21 cellular contexts compared by ENCODE assay signal in the genomic region with DNA sequence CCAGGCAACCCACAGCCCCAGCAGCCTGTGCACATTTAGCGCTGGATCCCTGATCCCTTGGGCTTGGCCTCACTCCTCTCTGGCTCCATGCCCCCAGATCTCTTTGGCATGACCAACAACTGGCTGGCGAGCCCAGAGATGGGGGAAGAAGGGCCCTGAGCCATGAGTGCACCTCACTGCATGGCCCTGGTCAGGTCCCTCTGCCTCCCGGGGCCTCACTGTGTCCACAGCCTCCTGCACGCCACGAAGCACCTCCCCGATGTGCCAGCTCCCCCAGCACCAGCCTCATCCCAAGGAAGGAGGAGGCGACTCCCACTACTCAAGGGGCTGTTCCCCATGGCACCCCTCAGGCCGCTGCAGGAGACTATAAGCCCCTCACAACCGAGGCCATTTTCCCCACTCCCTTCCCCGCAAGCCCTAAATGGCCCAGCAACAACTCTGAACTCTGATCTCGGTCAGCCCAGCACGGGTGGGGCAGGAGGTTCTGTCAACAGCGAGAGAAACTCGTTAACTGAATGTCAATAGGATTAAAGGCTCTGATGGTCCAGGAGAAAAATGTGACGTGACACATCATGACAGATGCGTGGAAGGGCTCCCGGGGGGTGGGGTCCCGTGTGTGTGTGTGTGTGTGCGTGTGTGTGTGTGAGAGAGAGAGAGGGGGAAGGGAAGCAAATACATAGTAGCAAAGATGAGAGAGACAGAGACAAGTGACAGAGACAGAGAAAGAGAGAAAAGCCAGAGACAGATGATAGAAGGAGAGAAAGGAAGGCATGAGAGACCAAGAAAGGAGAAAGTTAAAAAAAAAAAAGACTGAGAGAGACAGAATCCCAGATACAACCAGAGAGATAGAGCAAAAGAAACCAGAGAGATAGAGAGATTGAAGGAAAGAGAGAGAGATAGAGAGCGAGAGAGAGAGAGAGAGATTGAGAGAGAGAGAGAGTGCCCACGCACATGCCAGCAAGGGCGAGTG. TPM values are rescaled to one million over a fixed set of nuclear protein-coding genes. Genes with fewer than 3 reads are reported as not detected.
A peak's percentile ranks its signal among the peaks of the same experiment; 100 is the strongest.
DNase-seq lines count a peak whose midpoint lies in the region; ATAC-seq, FAIRE-seq and TF ChIP-seq lines count a peak whose summit lies in the region.
"Had no signal": no experiment of that assay in that cellular context is flagged by ENCODE, and none has a peak within 500 bp of the region (broad histone marks: within the 10 kb centered on the region; RNA-seq: fewer than 3 reads in every experiment).

No MANE protein-coding gene starts in this region.

- no peaks in the 10 kb centered on the region for H4K20me1 ChIP-seq in astrocyte (ENCODE audit: insufficient read depth, low read length)

- H3K27me3 Mint-ChIP-seq in MCF 10A (ENCODE audit: insufficient read depth, unreplicated experiment): peaks cover 11% of the 10 kb centered on the region
- peaks cover 45% of the 10 kb centered on the region for H3K27me3 Mint-ChIP-seq in astrocyte (ENCODE audit: low read depth, unreplicated experiment)
- peaks cover 6% of the 10 kb centered on the region for H3K27me3 Mint-ChIP-seq in activated CD4-positive, alpha-beta T cell treated with anti-CD3 and anti-CD28 coated beads, Interleukin-2, amount 10 ng/mL, durations not matched to agents 24 days and 14 days
- H3K27me3 Mint-ChIP-seq: activated CD4-positive, alpha-beta T cell treated with anti-CD3 and anti-CD28 coated beads, Interleukin-2, amount 10 ng/mL, durations not matched to agents 7 days and 5 days had no signal

- no peaks in the 10 kb centered on the region for H3K79me2 ChIP-seq in astrocyte (ENCODE audit: insufficient read depth, low read length)

- H3K36me3 ChIP-seq in breast epithelium (no peaks in the 10 kb centered on the region), astrocyte (ENCODE audit: insufficient read depth, low read length) (no peaks in the 10 kb centered on the region)
- H3K36me3 ChIP-seq: brain microvascular endothelial cell, pancreas, SJCRH30, thyroid gland had no signal

- no peak overlapping the region for H3K27ac Mint-ChIP-seq in MCF 10A (ENCODE audit: low read depth, unreplicated experiment)
- H3K27ac Mint-ChIP-seq in astrocyte (ENCODE audit: unreplicated experiment): no peak overlapping the region
- no peak overlapping the region for H3K27ac Mint-ChIP-seq in activated CD4-positive, alpha-beta T cell treated with anti-CD3 and anti-CD28 coated beads, Interleukin-2, amount 10 ng/mL, durations not matched to agents 24 days and 14 days
- H3K27ac Mint-ChIP-seq: activated CD4-positive, alpha-beta T cell treated with anti-CD3 and anti-CD28 coated beads, Interleukin-2, amount 10 ng/mL, durations not matched to agents 7 days and 5 days; activated naive CD4-positive, alpha-beta T cell treated with anti-CD3 and anti-CD28 coated beads, Interleukin-2, amount 10 ng/mL, durations not matched to agents 7 days and 5 days; stimulated activated effector memory CD8-positive, alpha-beta T cell treated with anti-CD3 and anti-CD28 coated beads, Interleukin-12 subunit alpha, Interleukin-12 subunit beta, amount 100 ng/mL, for 72 hours had no signal

- intact Hi-C loops in breast epithelium (cut with DNase I; ENCODE audit: low total_unique reads): no loop called here
- intact Hi-C loops in MCF 10A (cut with micrococcal nuclease): no loop called here
- intact Hi-C loops in activated CD4-positive, alpha-beta T cell treated with anti-CD3 and anti-CD28 coated beads, Interleukin-2, amount 10 ng/mL, durations not matched to agents 24 days and 14 days (cut with micrococcal nuclease): no loop called here

- peak overlapping the region; percentile 16 for H3K4me2 ChIP-seq in astrocyte (ENCODE audit: low read length)

- H3K4me3 Mint-ChIP-seq in MCF 10A (ENCODE audit: unreplicated experiment) (no peak overlapping the region), astrocyte (ENCODE audit: unreplicated experiment) (no peak overlapping the region)
- no peak overlapping the region for H3K4me3 Mint-ChIP-seq in activated CD4-positive, alpha-beta T cell treated with anti-CD3 and anti-CD28 coated beads, Interleukin-2, amount 10 ng/mL, durations not matched to agents 24 days and 14 days
- H3K4me3 Mint-ChIP-seq: activated CD4-positive, alpha-beta T cell treated with anti-CD3 and anti-CD28 coated beads, Interleukin-2, amount 10 ng/mL, durations not matched to agents 7 days and 5 days; activated naive CD4-positive, alpha-beta T cell treated with anti-CD3 and anti-CD28 coated beads, Interleukin-2, amount 10 ng/mL, durations not matched to agents 7 days and 5 days; stimulated activated effector memory CD8-positive, alpha-beta T cell treated with anti-CD3 and anti-CD28 coated beads, Interleukin-12 subunit alpha, Interleukin-12 subunit beta, amount 100 ng/mL, for 72 hours had no signal

- H3K4me3 ChIP-seq in breast epithelium: no peak overlapping the region
- no peak overlapping the region for H3K4me3 ChIP-seq in astrocyte (ENCODE audit: insufficient read depth, low read depth, low read length)
- H3K4me3 ChIP-seq: pancreas, SJCRH30, thyroid gland had no signal

- H3K9me3 Mint-ChIP-seq in MCF 10A (ENCODE audit: unreplicated experiment) (no peaks in the 10 kb centered on the region), astrocyte (ENCODE audit: unreplicated experiment) (peaks cover 6% of the 10 kb centered on the region)
- H3K9me3 Mint-ChIP-seq in activated CD4-positive, alpha-beta T cell treated with anti-CD3 and anti-CD28 coated beads, Interleukin-2, amount 10 ng/mL, durations not matched to agents 24 days and 14 days: no peaks in the 10 kb centered on the region
- H3K9me3 Mint-ChIP-seq: activated CD4-positive, alpha-beta T cell treated with anti-CD3 and anti-CD28 coated beads, Interleukin-2, amount 10 ng/mL, durations not matched to agents 7 days and 5 days; activated naive CD4-positive, alpha-beta T cell treated with anti-CD3 and anti-CD28 coated beads, Interleukin-2, amount 10 ng/mL, durations not matched to agents 7 days and 5 days; stimulated activated effector memory CD8-positive, alpha-beta T cell treated with anti-CD3 and anti-CD28 coated beads, Interleukin-12 subunit alpha, Interleukin-12 subunit beta, amount 100 ng/mL, for 72 hours had no signal

- POLR2A ChIA-PET in MCF 10A (lab: Yijun Ruan, JAX): interaction anchor here (0.7 kb wide), 1 partner anchor 166 kb away, joined by 5 read pairs; no protein-coding TSS in a partner anchor

- H3K4me1 Mint-ChIP-seq in MCF 10A (ENCODE audit: insufficient read depth, unreplicated experiment) (peaks cover 21% of the 10 kb centered on the region), astrocyte (ENCODE audit: low read depth, unreplicated experiment) (peaks cover 3% of the 10 kb centered on the region)
- no peaks in the 10 kb centered on the region for H3K4me1 Mint-ChIP-seq in activated CD4-positive, alpha-beta T cell treated with anti-CD3 and anti-CD28 coated beads, Interleukin-2, amount 10 ng/mL, durations not matched to agents 24 days and 14 days
- H3K4me1 Mint-ChIP-seq: activated CD4-positive, alpha-beta T cell treated with anti-CD3 and anti-CD28 coated beads, Interleukin-2, amount 10 ng/mL, durations not matched to agents 7 days and 5 days; activated naive CD4-positive, alpha-beta T cell treated with anti-CD3 and anti-CD28 coated beads, Interleukin-2, amount 10 ng/mL, durations not matched to agents 7 days and 5 days had no signal

- H3K9me3 ChIP-seq in breast epithelium: no peaks in the 10 kb centered on the region
- H3K9me3 ChIP-seq in astrocyte (ENCODE audit: insufficient read depth, low read depth, low read length): peaks cover 4% of the 10 kb centered on the region
- H3K9me3 ChIP-seq: pancreas, SJCRH30, thyroid gland had no signal

- CTCF ChIA-PET in MCF 10A (lab: Yijun Ruan, JAX): interaction anchor here (0.7 kb wide), 1 partner anchor 19 kb away, joined by 3 read pairs; no protein-coding TSS in a partner anchor

- no peak overlapping the region for H3K9ac ChIP-seq in astrocyte (ENCODE audit: low read length)

- BruUV-seq in MCF 10A (replicated peaks; lab: Mats Ljungman, UMichigan): no TSS peak

- ATAC-seq in HG03460 (IDR thresholded peaks at IDR 0.05; ENCODE audit: unreplicated experiment): no peak
- ATAC-seq in SK-N-SH treated with all-trans-retinoic acid at 6 μM for 48 hours: no peak

- no peaks in the 10 kb centered on the region for H3K4me1 ChIP-seq in breast epithelium
- peaks cover 7% of the 10 kb centered on the region for H3K4me1 ChIP-seq in astrocyte (ENCODE audit: insufficient read depth, low read length)
- H3K4me1 ChIP-seq: pancreas, SJCRH30, thyroid gland had no signal

- no peak for TF ChIP-seq CTCF in breast epithelium (IDR thresholded peaks at IDR 0.05)
- TF ChIP-seq CTCF in MCF 10A (IDR thresholded peaks at IDR 0.05; ENCODE audit: unreplicated experiment): no peak
- TF ChIP-seq CTCF in astrocyte (IDR thresholded peaks at IDR 0.05; ENCODE audit: insufficient read depth, low read depth, low read length): no peak

- no peaks in the 10 kb centered on the region for H3K27me3 ChIP-seq in breast epithelium
- H3K27me3 ChIP-seq in astrocyte (ENCODE audit: insufficient read depth, low read length): peaks cover 19% of the 10 kb centered on the region
- H3K27me3 ChIP-seq: pancreas, SJCRH30, thyroid gland had no signal

- DNase-seq in breast epithelium (ENCODE audit: low spot score in 2 of 2): no peak
- DNase-seq in MCF 10A (ENCODE audit: unreplicated experiment): no peak
- no peak for DNase-seq in astrocyte (ENCODE audit: low read depth)
- peak; percentile 33 for DNase-seq in myocyte (ENCODE audit: low read depth)
- no peak for DNase-seq in activated CD4-positive, alpha-beta T cell treated with anti-CD3 and anti-CD28 coated beads, Interleukin-2, amount 10 ng/mL, durations not matched to agents 24 days and 14 days
- DNase-seq in RKO (ENCODE audit: low spot score): no peak
- DNase-seq: activated CD4-positive, alpha-beta T cell treated with anti-CD3 and anti-CD28 coated beads, Interleukin-2, amount 10 ng/mL, durations not matched to agents 7 days and 5 days; activated naive CD4-positive, alpha-beta T cell treated with anti-CD3 and anti-CD28 coated beads, Interleukin-2, amount 10 ng/mL, durations not matched to agents 7 days and 5 days; activated T-cell treated with anti-CD3 and anti-CD28 coated beads for 4 hours; brain microvascular endothelial cell; C1 segment of cervical spinal cord; HCEC 1CT; SJCRH30 had no signal

- H3K27ac ChIP-seq in breast epithelium (peak overlapping the region; percentile 77 to 80), astrocyte (ENCODE audit: low read depth, low read length) (no peak overlapping the region)
- H3K27ac ChIP-seq: brain microvascular endothelial cell, pancreas, SJCRH30, thyroid gland had no signal

- H3K36me3 Mint-ChIP-seq in MCF 10A (ENCODE audit: insufficient read depth, unreplicated experiment) (no peaks in the 10 kb centered on the region), astrocyte (ENCODE audit: low read depth, unreplicated experiment) (peaks cover 2% of the 10 kb centered on the region)
- no peaks in the 10 kb centered on the region for H3K36me3 Mint-ChIP-seq in activated CD4-positive, alpha-beta T cell treated with anti-CD3 and anti-CD28 coated beads, Interleukin-2, amount 10 ng/mL, durations not matched to agents 24 days and 14 days (ENCODE audit: low read depth)
- H3K36me3 Mint-ChIP-seq: activated naive CD4-positive, alpha-beta T cell treated with anti-CD3 and anti-CD28 coated beads, Interleukin-2, amount 10 ng/mL, durations not matched to agents 7 days and 5 days; stimulated activated effector memory CD8-positive, alpha-beta T cell treated with anti-CD3 and anti-CD28 coated beads, Interleukin-12 subunit alpha, Interleukin-12 subunit beta, amount 100 ng/mL, for 72 hours had no signal

- H2AFZ ChIP-seq in astrocyte (ENCODE audit: low read depth, low read length): no peak overlapping the region

- TF ChIP-seq POLR2A in breast epithelium (IDR thresholded peaks at IDR 0.05): no peak

- FAIRE-seq in astrocyte (lab: Jason Lieb, UNC): no peak
- FAIRE-seq: A204.1, frontal cortex, GM19239, pancreas had no signal

RNA-seq across cellular contexts. Expression of a gene that starts 28.4 kb away (rescaled TPM):
- 10 to 100 TPM in 2 of 3 donors, 1 to 10 TPM in 1; 1.9 to 11.7 (median 10.8) TPM for total RNA-seq in breast epithelium
- 25.2 and 57.7 TPM in 2 replicates for total RNA-seq in MCF 10A (2022)
- 3.7 and 3.8 TPM in 2 replicates for total RNA-seq in astrocyte
- 6.0 and 13.9 TPM in 2 replicates for total RNA-seq in myocyte
- 1.6 TPM for polyA plus RNA-seq in myocyte (2012)
- 0.23 and 0.43 TPM in 2 replicates for total RNA-seq in activated CD4-positive, alpha-beta T cell treated with anti-CD3 and anti-CD28 coated beads, Interleukin-2, amount 10 ng/mL, durations not matched to agents 24 days and 14 days
- total RNA-seq: activated CD4-positive, alpha-beta T cell treated with anti-CD3 and anti-CD28 coated beads, Interleukin-2, amount 10 ng/mL, durations not matched to agents 7 days and 5 days had no signal
